ENCODE assay signal across 9 cellular contexts in genomic region chr14:91009501-91010152, GRCh38. TPM values are rescaled to one million over a fixed set of nuclear protein-coding genes. Genes with fewer than 3 reads are reported as not detected.
A peak's percentile ranks its signal among the peaks of the same experiment; 100 is the strongest.
DNase-seq lines count a peak whose midpoint lies in the region; ATAC-seq, FAIRE-seq and TF ChIP-seq lines count a peak whose summit lies in the region.
"Had no signal": no experiment of that assay in that cellular context is flagged by ENCODE, and none has a peak within 500 bp of the region (broad histone marks: within the 10 kb centered on the region; RNA-seq: fewer than 3 reads in every experiment).

No MANE protein-coding gene starts in this region.

- TF ChIP-seq CTCF in A549 (IDR thresholded peaks at IDR 0.05) (no peak), activated B cell treated with CpG ODN at 0.5 μM for 24 hours (IDR thresholded peaks at IDR 0.05) (no peak), A673 (conservative IDR thresholded peaks at IDR 0.05; ENCODE audit: low read depth, low read length) (no peak)

- no peaks in the 10 kb centered on the region for H3K9me3 Mint-ChIP-seq in activated B cell treated with CpG ODN at 0.5 μM for 24 hours

- no peak for TF ChIP-seq EP300 in A549 (IDR thresholded peaks at IDR 0.05)

- TF ChIP-seq RAD21 in A549 (conservative IDR thresholded peaks at IDR 0.05 in 1 of 2, IDR thresholded peaks at IDR 0.05 in 1 of 2): no peak

- DNase-seq in A549 (ENCODE audit: low read depth in 1 of 2, low spot score in 1 of 2) (no peak), GM19238 (ENCODE audit: insufficient read length, low spot score) (peak; percentile 20), activated B cell treated with CpG ODN at 0.5 μM for 24 hours (no peak), islet precursor cell (no peak), COLO829 (ENCODE audit: low spot score) (no peak), A673 (ENCODE audit: low spot score) (no peak)
- no peak for DNase-seq in stimulated activated naive CD8-positive, alpha-beta T cell treated with anti-CD3 and anti-CD28 coated beads, Interleukin-15, Interleukin-2, amounts not matched to agents 100 U/mL and 50 U/mL, for 24 hours

- H3K27me3 Mint-ChIP-seq in activated B cell treated with CpG ODN at 0.5 μM for 24 hours: no peaks in the 10 kb centered on the region

- H3K4me3 Mint-ChIP-seq in activated B cell treated with CpG ODN at 0.5 μM for 24 hours: peak overlapping the region; percentile 75

- no peaks in the 10 kb centered on the region for H3K27me3 ChIP-seq in A673 (replicated peaks; ENCODE audit: insufficient read depth, low read depth, low read length, poor library complexity)

- H3K27ac ChIP-seq in A549 (no peak overlapping the region), A673 (ENCODE audit: low read depth, low read length, poor library complexity, severe bottlenecking) (no peak overlapping the region)
- H3K27ac ChIP-seq: VCaP had no signal

- POLR2A ChIA-PET in A549 (lab: Yijun Ruan, JAX) (no interaction called here), activated B cell treated with CpG ODN at 0.5 μM for 24 hours (lab: Charles Lee) (interaction anchor here (0.6 to 4.4 kb wide), 17 partner anchors 9 to 133 kb away, joined by 3 to 38 read pairs (median 5); partner anchors contain the start of genes DGLUCY and RPS6KA5), A673 (lab: Charles Lee; ENCODE audit: low non-redundant PET) (no interaction called here)

- intact Hi-C loops in activated B cell treated with CpG ODN at 0.5 μM for 24 hours (cut with micrococcal nuclease): loop anchor here (1.0 to 5.0 kb wide), 5 partner anchors 13 to 233 kb away; partner anchors contain the start of genes DGLUCY, GPR68 and RPS6KA5
- intact Hi-C loops in A673 (cut with micrococcal nuclease; ENCODE audit: unreplicated experiment): no loop called here

- FAIRE-seq in A549 (lab: Jason Lieb, UNC): no peak

- BruUV-seq in A673 (replicated peaks; lab: Mats Ljungman, UMichigan): no TSS peak

- peak overlapping the region; percentile 92 for H3K27ac Mint-ChIP-seq in activated B cell treated with CpG ODN at 0.5 μM for 24 hours

- H3K4me2 ChIP-seq in A549: peak overlapping the region; percentile 34; the same call in 2 of the 3 replicates

- ATAC-seq in A549 (no peak), HG03108 (IDR thresholded peaks at IDR 0.05; ENCODE audit: unreplicated experiment) (peak; percentile 92), activated B cell treated with CpG ODN at 0.5 μM for 24 hours (ENCODE audit: low read depth) (peak; percentile 87)
- ATAC-seq in stimulated activated naive CD8-positive, alpha-beta T cell treated with anti-CD3 and anti-CD28 coated beads, Interleukin-15, Interleukin-2, amounts not matched to agents 100 U/mL and 50 U/mL, for 24 hours: peak; percentile 66

- H3K36me3 ChIP-seq in A673 (ENCODE audit: insufficient read depth, low read length, poor library complexity, severe bottlenecking): no peaks in the 10 kb centered on the region

- 90% methylated on average over 3 of the region's 3 CpGs for WGBS in A549 (ENCODE audit: missing lambda C conversion rate)

- TF ChIP-seq POLR2A in A549 (IDR thresholded peaks at IDR 0.05; ENCODE audit: low read length): no peak

- CTCF ChIA-PET in A549 (lab: Yijun Ruan, JAX) (no interaction called here), activated B cell treated with CpG ODN at 0.5 μM for 24 hours (lab: Charles Lee) (interaction anchor here (0.8 to 1.1 kb wide), 5 partner anchors 14 to 164 kb away, joined by 3 to 5 read pairs (median 3); no protein-coding TSS in a partner anchor), A673 (lab: Charles Lee) (interaction anchor here (0.6 kb wide), 1 partner anchor 76 kb away, joined by 3 read pairs; no protein-coding TSS in a partner anchor)

- no peaks in the 10 kb centered on the region for H3K36me3 Mint-ChIP-seq in activated B cell treated with CpG ODN at 0.5 μM for 24 hours (ENCODE audit: low read depth)

- peaks cover 57% of the 10 kb centered on the region for H3K4me1 Mint-ChIP-seq in activated B cell treated with CpG ODN at 0.5 μM for 24 hours

- H3K9me3 ChIP-seq in A549 (no peaks in the 10 kb centered on the region), A673 (ENCODE audit: low read depth, low read length, poor library complexity, severe bottlenecking) (no peaks in the 10 kb centered on the region)

- H3K4me1 ChIP-seq in A549: peaks cover 17% of the 10 kb centered on the region; the same call in 2 of the 3 replicates
- H3K4me1 ChIP-seq in A673 (ENCODE audit: insufficient read depth, low read length, poor library complexity, severe bottlenecking): no peaks in the 10 kb centered on the region

- no peak overlapping the region for H3K4me3 ChIP-seq in A549
- no peak overlapping the region for H3K4me3 ChIP-seq in A673 (ENCODE audit: low read depth, low read length, poor library complexity, severe bottlenecking)

TF ChIP-seq in A549, 52 proteins besides CTCF, POLR2A, EP300 and RAD21:
- TF ChIP-seq HMGXB4 (CRISPR knock-in tag; IDR thresholded peaks at IDR 0.05; ENCODE audit: borderline replicate concordance): no peak
- no peak for TF ChIP-seq ATOH8 (CRISPR knock-in tag; IDR thresholded peaks at IDR 0.05; ENCODE audit: low read depth)
- no peak for TF ChIP-seq CHD4 (IDR thresholded peaks at IDR 0.05; ENCODE audit: borderline replicate concordance)
- no peak for TF ChIP-seq PBX3 (IDR thresholded peaks at IDR 0.05)
- no peak for TF ChIP-seq KDM1A (IDR thresholded peaks at IDR 0.05; ENCODE audit: low read depth)
- TF ChIP-seq TFCP2L1 (CRISPR knock-in tag; IDR thresholded peaks at IDR 0.05): no peak
- TF ChIP-seq MAFK (IDR thresholded peaks at IDR 0.05; ENCODE audit: partially characterized antibody): no peak
- TF ChIP-seq FOSL2 (IDR thresholded peaks at IDR 0.05): no peak
- TF ChIP-seq FOSL2 (CRISPR knock-in tag; IDR thresholded peaks at IDR 0.05): no peak
- TF ChIP-seq USF2 (IDR thresholded peaks at IDR 0.05): no peak
- no peak for TF ChIP-seq CHD2 (IDR thresholded peaks at IDR 0.05; ENCODE audit: low read length, partially characterized antibody)
- TF ChIP-seq KDM5A (IDR thresholded peaks at IDR 0.05): no peak

RNA-seq across cellular contexts. Expression of gene RPS6KA5, which starts 50.8 kb away (rescaled TPM):
- polyA plus RNA-seq in A549 (2011; rRNA removed): 3.6 and 4.1 TPM in 2 replicates
- 0.89 and 1.1 TPM in 2 replicates for polyA plus RNA-seq in A549 (2012; cell fraction: cytosol; rRNA removed)
- polyA plus RNA-seq in A549 (2012; cell fraction: nucleus; rRNA removed): 0.74 and 1.1 TPM in 2 replicates
- polyA plus RNA-seq in A549 (2017; fragmentation: RNase III; extraction: RNeasy Plus Mini Kit Qiagen cat#74134 plus additional on column Dnase treatment): 2.2 to 3.2 TPM (median 3.0 TPM) in 3 replicates
- 1.5 and 1.8 TPM in 2 replicates for polyA minus RNA-seq in A549 (2011; rRNA and poly(A)+ RNA removed)
- 13.3 and 16.3 TPM in 2 replicates for total RNA-seq in activated B cell treated with CpG ODN at 0.5 μM for 24 hours
- 7.6 and 7.9 TPM in 2 replicates for total RNA-seq in A673 (2021)

Comparison
In these comparisons a context has a peak if more than half of its experiments do, and no peak if none do; other contexts are left out.
1. ATAC-seq: peak in HG03108 (single experiment), activated B cell treated with CpG ODN at 0.5 μM for 24 hours (single experiment) and stimulated activated naive CD8-positive, alpha-beta T cell treated with anti-CD3 and anti-CD28 coated beads, Interleukin-15, Interleukin-2, amounts not matched to agents 100 U/mL and 50 U/mL, for 24 hours (single experiment); none in A549 (0 of 2).